8 cellular contexts compared by ENCODE assay signal in the genomic region with DNA sequence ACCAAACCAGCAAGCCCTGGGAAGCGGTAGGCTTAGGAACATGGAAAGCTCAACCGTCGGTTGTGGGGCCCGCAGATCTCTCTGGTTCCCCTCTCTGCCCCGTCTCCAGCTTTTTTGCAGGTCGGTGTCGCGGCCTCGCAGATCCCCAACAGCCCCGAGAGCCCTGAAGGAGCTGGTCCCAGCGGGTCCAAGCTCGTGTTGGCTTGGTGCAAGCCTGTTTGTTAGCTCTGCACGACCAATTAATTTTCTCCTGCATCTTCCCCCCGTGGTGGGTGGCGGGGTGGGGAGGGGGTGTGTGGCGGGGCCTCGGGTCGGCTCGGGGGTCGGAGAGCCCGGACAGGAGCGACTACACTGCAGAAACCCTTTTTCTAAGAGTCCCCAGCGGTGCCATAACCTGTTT. TPM values are rescaled to one million over a fixed set of nuclear protein-coding genes. Genes with fewer than 3 reads are reported as not detected.
DNase-seq lines count a peak whose midpoint lies in the region; ATAC-seq and TF ChIP-seq lines count a peak whose summit lies in the region.
"Had no signal": no experiment of that assay in that cellular context is flagged by ENCODE, and none has a peak within 500 bp of the region (broad histone marks: within the 10 kb centered on the region; RNA-seq: fewer than 3 reads in every experiment).

No MANE protein-coding gene starts in this region.

- H3K9me3 ChIP-seq in sigmoid colon, result no peaks in the 10 kb centered on the region

- ATAC-seq in GM23338 (peak; percentile 24), WTC11 (peak; percentile 33), HG03097 (IDR thresholded peaks at IDR 0.05; ENCODE audit: low FRiP score, unreplicated experiment) (no peak), HG02981 (IDR thresholded peaks at IDR 0.05; ENCODE audit: unreplicated experiment) (no peak)

- H3K36me3 ChIP-seq in GM23338 (ENCODE audit: insufficient read depth) (no peaks in the 10 kb centered on the region), sigmoid colon (no peaks in the 10 kb centered on the region)

- peaks cover 78% of the 10 kb centered on the region for H3K27me3 ChIP-seq in GM23338 (ENCODE audit: insufficient read depth)
- peaks cover 29 to 46% (median 38%) of the 10 kb centered on the region in 3 donors for H3K27me3 ChIP-seq in sigmoid colon

- no peaks in the 10 kb centered on the region for H3K79me2 ChIP-seq in GM23338 (replicated peaks; ENCODE audit: insufficient read depth)

- intact Hi-C loops in sigmoid colon (cut with DNase I), result no loop called here

- H3K27ac ChIP-seq in GM23338 (ENCODE audit: low read depth) (no peak overlapping the region), sigmoid colon (no peak overlapping the region)

- H3K27me3 Mint-ChIP-seq in GM23338 (ENCODE audit: insufficient read depth, low read depth, poor library complexity), result peaks cover 51% of the 10 kb centered on the region
- peaks cover 87% of the 10 kb centered on the region for H3K27me3 Mint-ChIP-seq in WTC11 (ENCODE audit: low read depth)

- CTCF ChIA-PET in WTC11 (lab: Charles Lee), result interaction anchor here (0.7 to 2.5 kb wide), 10 partner anchors 15 to 388 kb away, joined by 3 to 10 read pairs (median 4); a partner anchor contains a TSS

- H3K4me1 ChIP-seq in GM23338 (ENCODE audit: insufficient read depth), result peaks cover 9% of the 10 kb centered on the region; the same call in 1 of the 2 replicates
- H3K4me1 ChIP-seq in sigmoid colon, result peaks cover 0 to 20% (median 18%) of the 10 kb centered on the region in 4 donors

- TF ChIP-seq CTCF in GM23338 (conservative IDR thresholded peaks at IDR 0.05; ENCODE audit: low read depth in 2 of 2) (no peak), WTC11 (IDR thresholded peaks at IDR 0.05) (no peak), sigmoid colon (IDR thresholded peaks at IDR 0.05) (no peak)

- H4K20me1 ChIP-seq in GM23338 (replicated peaks; ENCODE audit: insufficient read depth), result peaks cover 9% of the 10 kb centered on the region; the same call in 1 of the 2 replicates

- H3K9me2 ChIP-seq in GM23338 (ENCODE audit: insufficient read depth), result peaks cover 4% of the 10 kb centered on the region; the same call in 1 of the 2 replicates

- no peaks in the 10 kb centered on the region for H3K9me3 Mint-ChIP-seq in GM23338
- H3K9me3 Mint-ChIP-seq in WTC11, result no peaks in the 10 kb centered on the region

- H3K4me3 ChIP-seq in GM23338 (peak overlapping the region; percentile 73), iPS-11a (ENCODE audit: low read depth, low read length) (peak overlapping the region; percentile 39), sigmoid colon (peak overlapping the region in 3 of 4 donors; percentile 36 to 48 (median 47))

- H3K36me3 Mint-ChIP-seq in GM23338 (ENCODE audit: low read depth) (no peaks in the 10 kb centered on the region), WTC11 (no peaks in the 10 kb centered on the region)

- H3K27ac Mint-ChIP-seq in GM23338, result no peak overlapping the region
- no peak overlapping the region for H3K27ac Mint-ChIP-seq in WTC11

- peak overlapping the region; percentile 99 for H2AFZ ChIP-seq in GM23338

- peak overlapping the region; percentile 92 for H3K4me2 ChIP-seq in GM23338

- peak overlapping the region; percentile 74 for H3K4me3 Mint-ChIP-seq in GM23338
- H3K4me3 Mint-ChIP-seq in WTC11, result peak overlapping the region; percentile 66

- no peak for TF ChIP-seq EP300 in sigmoid colon (IDR thresholded peaks at IDR 0.05)

- no peak for TF ChIP-seq POLR2A in sigmoid colon (IDR thresholded peaks at IDR 0.05)

- H3F3A ChIP-seq in GM23338 (replicated peaks; ENCODE audit: low read depth), result no peaks in the 10 kb centered on the region

- WGBS in sigmoid colon, 2 donors, result 6 to 13% methylated on average over 23 of the region's 23 CpGs

- H3K4me1 Mint-ChIP-seq in GM23338 (peaks cover 10% of the 10 kb centered on the region), WTC11 (peaks cover 14% of the 10 kb centered on the region)

- DNase-seq in GM23338 (ENCODE audit: low spot score) (peak; percentile 61), WTC11 (ENCODE audit: low spot score) (peak; percentile 43), sigmoid colon (no peak), superior temporal gyrus (ENCODE audit: extremely low spot score) (no peak)
- DNase-seq: NCI-H748 treated with DMSO at 0.1 percent for 48 hours had no signal

- POLR2A ChIA-PET in WTC11 (lab: Charles Lee), result interaction anchor here (1.7 kb wide), 1 partner anchor 201 kb away, joined by 6 read pairs; a partner anchor contains a TSS

TF ChIP-seq in GM23338, 12 proteins besides CTCF, POLR2A, EP300 and RAD21 (continues in another document):
- TF ChIP-seq NANOG (IDR thresholded peaks at IDR 0.05; ENCODE audit: borderline replicate concordance) (no peak), EZH2 (IDR thresholded peaks at IDR 0.05; ENCODE audit: low read depth, unreplicated experiment) (no peak), STAT1 (IDR thresholded peaks at IDR 0.05; ENCODE audit: unreplicated experiment) (no peak), CREB1 (CRISPR knock-in tag; IDR thresholded peaks at IDR 0.05; ENCODE audit: low read depth) (no peak), POLR2AphosphoS5 (IDR thresholded peaks at IDR 0.05; ENCODE audit: low read depth) (no peak)
- TF ChIP-seq, protein P1, sequence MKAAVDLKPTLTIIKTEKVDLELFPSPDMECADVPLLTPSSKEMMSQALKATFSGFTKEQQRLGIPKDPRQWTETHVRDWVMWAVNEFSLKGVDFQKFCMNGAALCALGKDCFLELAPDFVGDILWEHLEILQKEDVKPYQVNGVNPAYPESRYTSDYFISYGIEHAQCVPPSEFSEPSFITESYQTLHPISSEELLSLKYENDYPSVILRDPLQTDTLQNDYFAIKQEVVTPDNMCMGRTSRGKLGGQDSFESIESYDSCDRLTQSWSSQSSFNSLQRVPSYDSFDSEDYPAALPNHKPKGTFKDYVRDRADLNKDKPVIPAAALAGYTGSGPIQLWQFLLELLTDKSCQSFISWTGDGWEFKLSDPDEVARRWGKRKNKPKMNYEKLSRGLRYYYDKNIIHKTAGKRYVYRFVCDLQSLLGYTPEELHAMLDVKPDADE (IDR thresholded peaks at IDR 0.05), result no peak

TF ChIP-seq in WTC11, 78 proteins besides CTCF, POLR2A, EP300 and RAD21 (continues in another document):
- TF ChIP-seq, protein P2, sequence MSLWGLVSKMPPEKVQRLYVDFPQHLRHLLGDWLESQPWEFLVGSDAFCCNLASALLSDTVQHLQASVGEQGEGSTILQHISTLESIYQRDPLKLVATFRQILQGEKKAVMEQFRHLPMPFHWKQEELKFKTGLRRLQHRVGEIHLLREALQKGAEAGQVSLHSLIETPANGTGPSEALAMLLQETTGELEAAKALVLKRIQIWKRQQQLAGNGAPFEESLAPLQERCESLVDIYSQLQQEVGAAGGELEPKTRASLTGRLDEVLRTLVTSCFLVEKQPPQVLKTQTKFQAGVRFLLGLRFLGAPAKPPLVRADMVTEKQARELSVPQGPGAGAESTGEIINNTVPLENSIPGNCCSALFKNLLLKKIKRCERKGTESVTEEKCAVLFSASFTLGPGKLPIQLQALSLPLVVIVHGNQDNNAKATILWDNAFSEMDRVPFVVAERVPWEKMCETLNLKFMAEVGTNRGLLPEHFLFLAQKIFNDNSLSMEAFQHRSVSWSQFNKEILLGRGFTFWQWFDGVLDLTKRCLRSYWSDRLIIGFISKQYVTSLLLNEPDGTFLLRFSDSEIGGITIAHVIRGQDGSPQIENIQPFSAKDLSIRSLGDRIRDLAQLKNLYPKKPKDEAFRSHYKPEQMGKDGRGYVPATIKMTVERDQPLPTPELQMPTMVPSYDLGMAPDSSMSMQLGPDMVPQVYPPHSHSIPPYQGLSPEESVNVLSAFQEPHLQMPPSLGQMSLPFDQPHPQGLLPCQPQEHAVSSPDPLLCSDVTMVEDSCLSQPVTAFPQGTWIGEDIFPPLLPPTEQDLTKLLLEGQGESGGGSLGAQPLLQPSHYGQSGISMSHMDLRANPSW (CRISPR knock-in tag; conservative IDR thresholded peaks at IDR 0.05; ENCODE audit: low read depth), result no peak
- no peak for TF ChIP-seq FOXJ3 (CRISPR knock-in tag; IDR thresholded peaks at IDR 0.05; ENCODE audit: borderline replicate concordance)
- TF ChIP-seq, protein P3, sequence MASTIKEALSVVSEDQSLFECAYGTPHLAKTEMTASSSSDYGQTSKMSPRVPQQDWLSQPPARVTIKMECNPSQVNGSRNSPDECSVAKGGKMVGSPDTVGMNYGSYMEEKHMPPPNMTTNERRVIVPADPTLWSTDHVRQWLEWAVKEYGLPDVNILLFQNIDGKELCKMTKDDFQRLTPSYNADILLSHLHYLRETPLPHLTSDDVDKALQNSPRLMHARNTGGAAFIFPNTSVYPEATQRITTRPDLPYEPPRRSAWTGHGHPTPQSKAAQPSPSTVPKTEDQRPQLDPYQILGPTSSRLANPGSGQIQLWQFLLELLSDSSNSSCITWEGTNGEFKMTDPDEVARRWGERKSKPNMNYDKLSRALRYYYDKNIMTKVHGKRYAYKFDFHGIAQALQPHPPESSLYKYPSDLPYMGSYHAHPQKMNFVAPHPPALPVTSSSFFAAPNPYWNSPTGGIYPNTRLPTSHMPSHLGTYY (CRISPR knock-in tag; IDR thresholded peaks at IDR 0.05), result no peak
- TF ChIP-seq NFE2L1 (CRISPR knock-in tag; IDR thresholded peaks at IDR 0.05), result no peak
- TF ChIP-seq, protein P4, sequence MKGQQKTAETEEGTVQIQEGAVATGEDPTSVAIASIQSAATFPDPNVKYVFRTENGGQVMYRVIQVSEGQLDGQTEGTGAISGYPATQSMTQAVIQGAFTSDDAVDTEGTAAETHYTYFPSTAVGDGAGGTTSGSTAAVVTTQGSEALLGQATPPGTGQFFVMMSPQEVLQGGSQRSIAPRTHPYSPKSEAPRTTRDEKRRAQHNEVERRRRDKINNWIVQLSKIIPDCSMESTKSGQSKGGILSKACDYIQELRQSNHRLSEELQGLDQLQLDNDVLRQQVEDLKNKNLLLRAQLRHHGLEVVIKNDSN (CRISPR knock-in tag; IDR thresholded peaks at IDR 0.05), result no peak
- no peak for TF ChIP-seq SMAD4 (CRISPR knock-in tag; IDR thresholded peaks at IDR 0.05)
- TF ChIP-seq, protein P5, sequence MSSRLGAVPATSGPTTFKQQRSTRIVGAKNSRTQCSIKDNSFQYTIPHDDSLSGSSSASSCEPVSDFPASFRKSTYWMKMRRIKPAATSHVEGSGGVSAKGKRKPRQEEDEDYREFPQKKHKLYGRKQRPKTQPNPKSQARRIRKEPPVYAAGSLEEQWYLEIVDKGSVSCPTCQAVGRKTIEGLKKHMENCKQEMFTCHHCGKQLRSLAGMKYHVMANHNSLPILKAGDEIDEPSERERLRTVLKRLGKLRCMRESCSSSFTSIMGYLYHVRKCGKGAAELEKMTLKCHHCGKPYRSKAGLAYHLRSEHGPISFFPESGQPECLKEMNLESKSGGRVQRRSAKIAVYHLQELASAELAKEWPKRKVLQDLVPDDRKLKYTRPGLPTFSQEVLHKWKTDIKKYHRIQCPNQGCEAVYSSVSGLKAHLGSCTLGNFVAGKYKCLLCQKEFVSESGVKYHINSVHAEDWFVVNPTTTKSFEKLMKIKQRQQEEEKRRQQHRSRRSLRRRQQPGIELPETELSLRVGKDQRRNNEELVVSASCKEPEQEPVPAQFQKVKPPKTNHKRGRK (CRISPR knock-in tag; IDR thresholded peaks at IDR 0.05; ENCODE audit: borderline replicate concordance), result no peak

RNA-seq across cellular contexts. Expression of a gene that starts 0.4 kb away (rescaled TPM):
- 0.38 and 0.39 TPM in 2 replicates for total RNA-seq in GM23338 (2014; rRNA removed; shearing (Covaris generic))
- polyA plus RNA-seq in GM23338 (2016; fragmentation: Nextera tagmentation; extraction: Ambion mirVana) (0.06 and 0.30 TPM in 2 replicates), sigmoid colon (under 1 TPM in 2 of 3 donors, not detected in 1; under 0.01 to 0.44 TPM)
- total RNA-seq in WTC11 (2021) (0.37 to 0.90 TPM (median 0.46 TPM) in 3 replicates), sigmoid colon (1 to 10 TPM in 2 of 4 donors, under 1 TPM in 2; 0.55 to 1.4 (median 1.0) TPM)

Comparison
In these comparisons a context has a peak if more than half of its experiments do, and no peak if none do; other contexts are left out.
1. ATAC-seq: peak in GM23338 (single experiment) and WTC11 (single experiment); none in HG03097 (single experiment) and HG02981 (single experiment).
2. DNase-seq: peak in GM23338 (single experiment) and WTC11 (single experiment); none in sigmoid colon (single experiment) and superior temporal gyrus (single experiment).
3. Peak in every context shown above with its lines, with median percentiles within 50 percentile points of each other: H3K4me3 ChIP-seq.